ENCODE assay signal across 20 cellular contexts in the genomic region with DNA sequence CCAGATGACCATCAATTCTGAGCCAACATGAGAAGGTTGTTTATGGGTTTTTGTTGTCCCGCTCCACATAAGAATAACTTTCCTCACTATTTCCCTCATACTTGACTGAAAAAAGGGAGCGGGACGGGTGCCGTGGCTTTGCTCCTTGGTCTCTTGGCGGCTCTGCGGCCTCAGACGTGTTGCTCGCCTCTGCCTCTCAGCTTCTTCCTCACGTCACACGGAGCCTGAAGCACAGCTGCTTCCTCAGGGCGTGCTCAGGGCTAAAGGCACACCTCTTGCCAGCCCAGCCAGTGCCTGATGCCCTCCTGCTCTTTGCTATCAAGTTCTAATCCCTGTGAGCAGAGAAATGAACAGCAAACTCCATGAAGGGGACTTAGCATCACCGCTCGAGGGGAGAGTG. TPM values are rescaled to one million over a fixed set of nuclear protein-coding genes. Genes with fewer than 3 reads are reported as not detected.
DNase-seq lines count a peak whose midpoint lies in the region; ATAC-seq and TF ChIP-seq lines count a peak whose summit lies in the region.
"Had no signal": no experiment of that assay in that cellular context is flagged by ENCODE, and none has a peak within 500 bp of the region (broad histone marks: within the 10 kb centered on the region; RNA-seq: fewer than 3 reads in every experiment).

No MANE protein-coding gene starts in this region.

- H2AK5ac ChIP-seq in trophoblast cell (ENCODE audit: low read length): peak overlapping the region; percentile 31

- peaks cover 2% of the 10 kb centered on the region for H3K9me3 ChIP-seq in trophoblast cell (ENCODE audit: insufficient read depth, low read depth, low read length)
- H3K9me3 ChIP-seq: body of pancreas, tibial nerve had no signal

- H3K27me3 Mint-ChIP-seq in activated CD4-positive, alpha-beta memory T cell treated with anti-CD3 and anti-CD28 coated beads, Interleukin-2, amount 10 ng/mL, durations not matched to agents 7 days and 5 days: peaks cover 3% of the 10 kb centered on the region
- no peaks in the 10 kb centered on the region for H3K27me3 Mint-ChIP-seq in activated CD4-positive, alpha-beta memory T cell treated with anti-CD3 and anti-CD28 coated beads for 36 hours
- no peaks in the 10 kb centered on the region for H3K27me3 Mint-ChIP-seq in effector memory CD8-positive, alpha-beta T cell
- peaks cover 7 to 12% (median 9%) of the 10 kb centered on the region in 3 donors for H3K27me3 Mint-ChIP-seq in CD14-positive monocyte (ENCODE audit: low read depth in 3 of 3)

- no peaks in the 10 kb centered on the region for H3K36me3 Mint-ChIP-seq in activated CD4-positive, alpha-beta memory T cell treated with anti-CD3 and anti-CD28 coated beads, Interleukin-2, amount 10 ng/mL, durations not matched to agents 7 days and 5 days (ENCODE audit: low read depth)
- H3K36me3 Mint-ChIP-seq in activated CD4-positive, alpha-beta memory T cell treated with anti-CD3 and anti-CD28 coated beads for 36 hours: no peaks in the 10 kb centered on the region
- H3K36me3 Mint-ChIP-seq in effector memory CD8-positive, alpha-beta T cell (ENCODE audit: insufficient read depth): peaks cover 2% of the 10 kb centered on the region
- peaks cover 5 to 6% of the 10 kb centered on the region in 2 donors for H3K36me3 Mint-ChIP-seq in CD14-positive monocyte
- H3K36me3 Mint-ChIP-seq: mesothelial cell of epicardium had no signal

- ATAC-seq in effector memory CD8-positive, alpha-beta T cell (replicated peaks): peak; percentile 45
- ATAC-seq: body of pancreas, left colon had no signal

- no peak overlapping the region for H4K12ac ChIP-seq in trophoblast cell (ENCODE audit: low read depth, low read length)

- H3K36me3 ChIP-seq in trophoblast cell (ENCODE audit: control insufficient read depth in 1 of 2, insufficient read depth in 2 of 2, low read length in 2 of 2): no peaks in the 10 kb centered on the region
- H3K36me3 ChIP-seq: tibial nerve had no signal

- H3K4me3 ChIP-seq in trophoblast cell (ENCODE audit: low read depth, low read length): no peak overlapping the region
- H3K4me3 ChIP-seq: body of pancreas, tibial nerve had no signal

- H4K91ac ChIP-seq in trophoblast cell (ENCODE audit: low read depth, low read length): peak overlapping the region; percentile 69

- TF ChIP-seq CTCF in CD14-positive monocyte (IDR thresholded peaks at IDR 0.05): no peak

- H3K14ac ChIP-seq in trophoblast cell (ENCODE audit: low read length): peak overlapping the region; percentile 41

- H3K4me3 Mint-ChIP-seq in activated CD4-positive, alpha-beta memory T cell treated with anti-CD3 and anti-CD28 coated beads, Interleukin-2, amount 10 ng/mL, durations not matched to agents 7 days and 5 days: no peak overlapping the region
- no peak overlapping the region for H3K4me3 Mint-ChIP-seq in activated CD4-positive, alpha-beta memory T cell treated with anti-CD3 and anti-CD28 coated beads for 36 hours
- peak overlapping the region in 1 of 2 donors; percentile 24 for H3K4me3 Mint-ChIP-seq in effector memory CD8-positive, alpha-beta T cell
- H3K4me3 Mint-ChIP-seq in CD14-positive monocyte: no peak overlapping the region
- H3K4me3 Mint-ChIP-seq: activated CD4-positive, alpha-beta T cell treated with anti-CD3 and anti-CD28 coated beads, Interleukin-2, amount 10 ng/mL, durations not matched to agents 24 days and 14 days; HFFc6; mesothelial cell of epicardium; neural crest cell had no signal

- intact Hi-C loops in activated CD4-positive, alpha-beta memory T cell treated with anti-CD3 and anti-CD28 coated beads for 36 hours (cut with micrococcal nuclease): no loop called here
- intact Hi-C loops in CD14-positive monocyte (cut with micrococcal nuclease): no loop called here

- no peak overlapping the region for H3K27ac ChIP-seq in trophoblast cell (ENCODE audit: low read depth, low read length)
- H3K27ac ChIP-seq: 22Rv1, body of pancreas, tibial nerve had no signal

- no peak overlapping the region for H2BK5ac ChIP-seq in trophoblast cell (ENCODE audit: low read depth, low read length, poor library complexity)

- no peak overlapping the region for H3K4ac ChIP-seq in trophoblast cell (ENCODE audit: low read depth, low read length)

- H3K27me3 ChIP-seq in trophoblast cell (ENCODE audit: insufficient read depth, low read length): no peaks in the 10 kb centered on the region
- H3K27me3 ChIP-seq: body of pancreas, tibial nerve had no signal

- no peak overlapping the region for H2AFZ ChIP-seq in trophoblast cell (ENCODE audit: insufficient read depth, low read length, poor library complexity)

- H3K79me1 ChIP-seq in trophoblast cell (ENCODE audit: low read length): peaks cover 3% of the 10 kb centered on the region

- peaks cover 10% of the 10 kb centered on the region for H3K4me1 Mint-ChIP-seq in activated CD4-positive, alpha-beta memory T cell treated with anti-CD3 and anti-CD28 coated beads, Interleukin-2, amount 10 ng/mL, durations not matched to agents 7 days and 5 days
- H3K4me1 Mint-ChIP-seq in activated CD4-positive, alpha-beta memory T cell treated with anti-CD3 and anti-CD28 coated beads for 36 hours (ENCODE audit: low read depth): peaks cover 6% of the 10 kb centered on the region
- H3K4me1 Mint-ChIP-seq in effector memory CD8-positive, alpha-beta T cell (ENCODE audit: low read depth in 2 of 2): peaks cover 9 to 13% of the 10 kb centered on the region in 2 donors
- peaks cover 27% of the 10 kb centered on the region for H3K4me1 Mint-ChIP-seq in CD14-positive monocyte
- H3K4me1 Mint-ChIP-seq: neural crest cell had no signal

- H2BK120ac ChIP-seq in trophoblast cell (ENCODE audit: insufficient read depth, low read length, poor library complexity): peak overlapping the region; percentile 10

- no peak overlapping the region for H3K9ac ChIP-seq in trophoblast cell (ENCODE audit: low read length)

- H3K18ac ChIP-seq in trophoblast cell (ENCODE audit: low read length): peak overlapping the region; percentile 22

- no CpG with 5 or more reads among the region's 13 CpGs for WGBS in trophoblast cell (ENCODE audit: extremely low coverage, insufficient coverage, insufficient read length)

- H2BK12ac ChIP-seq in trophoblast cell (ENCODE audit: low read length): peak overlapping the region; percentile 48

- H3K4me2 ChIP-seq in trophoblast cell (ENCODE audit: low read length): no peak overlapping the region

- H3K79me2 ChIP-seq in trophoblast cell (ENCODE audit: control insufficient read depth, insufficient read depth, low read length, poor library complexity): no peaks in the 10 kb centered on the region

- no peak overlapping the region for H3K23ac ChIP-seq in trophoblast cell (ENCODE audit: low read length)

- H3K4me1 ChIP-seq in trophoblast cell (ENCODE audit: control insufficient read depth in 1 of 2, insufficient read depth in 2 of 2, low read length in 2 of 2): peaks cover 3 to 8% of the 10 kb centered on the region in 2 experiments
- H3K4me1 ChIP-seq: body of pancreas had no signal

- H4K8ac ChIP-seq in trophoblast cell (ENCODE audit: low read depth, low read length): no peak overlapping the region

- POLR2A ChIA-PET in activated CD4-positive, alpha-beta memory T cell treated with anti-CD3 and anti-CD28 coated beads, Interleukin-2, amount 10 ng/mL, durations not matched to agents 7 days and 5 days (lab: Charles Lee): interaction anchor here (0.9 kb wide), 1 partner anchor 18 kb away, joined by 3 read pairs; the partner anchor contains the start of gene ID2
- POLR2A ChIA-PET in activated CD4-positive, alpha-beta memory T cell treated with anti-CD3 and anti-CD28 coated beads for 36 hours (lab: Charles Lee): no interaction called here

- peak overlapping the region; percentile 26 for H3K27ac Mint-ChIP-seq in activated CD4-positive, alpha-beta memory T cell treated with anti-CD3 and anti-CD28 coated beads, Interleukin-2, amount 10 ng/mL, durations not matched to agents 7 days and 5 days
- H3K27ac Mint-ChIP-seq in activated CD4-positive, alpha-beta memory T cell treated with anti-CD3 and anti-CD28 coated beads for 36 hours: no peak overlapping the region
- peak overlapping the region; percentile 27 to 47 for H3K27ac Mint-ChIP-seq in effector memory CD8-positive, alpha-beta T cell
- H3K27ac Mint-ChIP-seq in CD14-positive monocyte: peak overlapping the region in 2 of 7 donors; percentile 6 to 13
- H3K27ac Mint-ChIP-seq: activated CD4-positive, alpha-beta T cell treated with anti-CD3 and anti-CD28 coated beads, Interleukin-2, amount 10 ng/mL, durations not matched to agents 24 days and 14 days; HFFc6; mesothelial cell of epicardium had no signal

- no peak for DNase-seq in activated CD4-positive, alpha-beta memory T cell treated with anti-CD3 and anti-CD28 coated beads, Interleukin-2, amount 10 ng/mL, durations not matched to agents 7 days and 5 days
- DNase-seq in activated CD4-positive, alpha-beta memory T cell treated with anti-CD3 and anti-CD28 coated beads for 36 hours: no peak
- DNase-seq in NCI-H82 treated with DMSO at 0.1 percent for 48 hours (lab: John Stamatoyannopoulos, UW; ENCODE audit: unreplicated experiment) (peak; percentile 92), trophoblast cell (no peak), CD14-positive monocyte (ENCODE audit: low spot score) (no peak), kidney tubule cell (ENCODE audit: low spot score) (no peak)
- DNase-seq in effector memory CD8-positive, alpha-beta T cell: no peak
- no peak for DNase-seq in activated CD4-positive, alpha-beta T cell treated with anti-CD3 and anti-CD28 coated beads for 1 hour
- DNase-seq: activated CD4-positive, alpha-beta T cell treated with anti-CD3 and anti-CD28 coated beads, Interleukin-2, amount 10 ng/mL, durations not matched to agents 24 days and 14 days; body of pancreas; HFFc6; left colon; MV-4-11; NCI-H187; NCI-H774; SHP77 treated with DMSO at 0.1 percent for 48 hours had no signal

- no peaks in the 10 kb centered on the region for H3K9me3 Mint-ChIP-seq in activated CD4-positive, alpha-beta memory T cell treated with anti-CD3 and anti-CD28 coated beads, Interleukin-2, amount 10 ng/mL, durations not matched to agents 7 days and 5 days
- H3K9me3 Mint-ChIP-seq in activated CD4-positive, alpha-beta memory T cell treated with anti-CD3 and anti-CD28 coated beads for 36 hours: no peaks in the 10 kb centered on the region
- no peaks in the 10 kb centered on the region for H3K9me3 Mint-ChIP-seq in effector memory CD8-positive, alpha-beta T cell
- peaks cover 0 to 2% (median 0%) of the 10 kb centered on the region in 7 donors for H3K9me3 Mint-ChIP-seq in CD14-positive monocyte
- H3K9me3 Mint-ChIP-seq: activated CD4-positive, alpha-beta T cell treated with anti-CD3 and anti-CD28 coated beads, Interleukin-2, amount 10 ng/mL, durations not matched to agents 24 days and 14 days; HFFc6; mesothelial cell of epicardium; neural crest cell had no signal

- CTCF ChIA-PET in activated CD4-positive, alpha-beta memory T cell treated with anti-CD3 and anti-CD28 coated beads, Interleukin-2, amount 10 ng/mL, durations not matched to agents 7 days and 5 days (lab: Charles Lee): no interaction called here
- CTCF ChIA-PET in activated CD4-positive, alpha-beta memory T cell treated with anti-CD3 and anti-CD28 coated beads for 36 hours (lab: Charles Lee): no interaction called here

RNA-seq across cellular contexts. Expression of gene ID2, which starts 17.9 kb away (rescaled TPM):
- total RNA-seq in activated CD4-positive, alpha-beta memory T cell treated with anti-CD3 and anti-CD28 coated beads, Interleukin-2, amount 10 ng/mL, durations not matched to agents 7 days and 5 days: 100 to 1,000 TPM; 299 to 324 TPM
- total RNA-seq in activated CD4-positive, alpha-beta memory T cell treated with anti-CD3 and anti-CD28 coated beads for 36 hours: 100 to 1,000 TPM; 182 to 193 TPM
- 277 and 280 TPM in 2 replicates for polyA plus RNA-seq in trophoblast cell (2013)
- 100 to 1,000 TPM; 282 to 295 TPM for polyA plus RNA-seq in CD14-positive monocyte
